ENCODE assay signal across 1 cellular context in the genomic region with DNA sequence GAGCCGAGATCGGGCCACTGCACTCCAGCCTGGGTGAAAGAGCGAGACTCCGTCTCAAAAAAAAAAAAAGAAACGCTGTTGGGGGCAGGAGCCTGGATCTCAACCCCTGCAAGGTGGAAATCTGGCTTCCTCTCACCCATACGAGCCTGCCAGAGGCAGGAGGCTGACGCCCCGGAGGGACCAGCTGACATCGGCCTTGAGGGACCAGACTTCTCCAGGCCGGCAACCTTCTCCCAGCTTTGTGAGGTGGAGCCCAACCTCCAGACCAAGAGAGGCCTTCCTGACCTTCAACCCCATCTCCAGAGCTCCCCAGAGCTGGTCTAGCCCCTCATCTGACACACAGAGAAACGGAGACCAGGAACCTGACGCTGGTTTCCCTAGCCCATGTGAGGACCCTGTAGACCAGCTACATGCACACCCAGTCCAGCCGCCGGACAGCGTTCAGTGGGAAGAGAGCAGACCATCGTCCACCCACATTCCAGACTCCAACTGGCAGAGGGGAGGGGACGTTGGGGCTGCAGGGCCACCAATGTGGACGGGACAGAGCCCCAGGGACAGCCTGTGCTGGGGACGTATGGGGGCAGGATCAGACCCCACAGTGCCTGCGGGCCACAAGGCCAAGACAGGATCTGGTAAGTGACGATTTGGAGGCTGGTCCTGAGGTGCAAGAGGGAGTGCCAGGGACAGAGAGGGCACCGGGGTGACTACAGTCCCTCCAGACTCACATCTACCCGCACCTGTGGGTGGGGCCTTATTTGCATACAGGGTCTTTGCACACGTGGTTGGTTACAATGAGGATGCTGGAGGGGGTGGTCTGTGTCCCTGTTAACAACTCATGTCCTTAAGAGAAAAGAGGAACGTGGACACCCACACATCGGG.
A peak's percentile ranks its signal among the peaks of the same experiment; 100 is the strongest.
TF ChIP-seq lines count a peak whose summit lies in the region.

No MANE protein-coding gene starts in this region.

TF ChIP-seq in HepG2, 621 proteins besides CTCF, POLR2A, EP300 and RAD21:
- TF ChIP-seq, protein P1, sequence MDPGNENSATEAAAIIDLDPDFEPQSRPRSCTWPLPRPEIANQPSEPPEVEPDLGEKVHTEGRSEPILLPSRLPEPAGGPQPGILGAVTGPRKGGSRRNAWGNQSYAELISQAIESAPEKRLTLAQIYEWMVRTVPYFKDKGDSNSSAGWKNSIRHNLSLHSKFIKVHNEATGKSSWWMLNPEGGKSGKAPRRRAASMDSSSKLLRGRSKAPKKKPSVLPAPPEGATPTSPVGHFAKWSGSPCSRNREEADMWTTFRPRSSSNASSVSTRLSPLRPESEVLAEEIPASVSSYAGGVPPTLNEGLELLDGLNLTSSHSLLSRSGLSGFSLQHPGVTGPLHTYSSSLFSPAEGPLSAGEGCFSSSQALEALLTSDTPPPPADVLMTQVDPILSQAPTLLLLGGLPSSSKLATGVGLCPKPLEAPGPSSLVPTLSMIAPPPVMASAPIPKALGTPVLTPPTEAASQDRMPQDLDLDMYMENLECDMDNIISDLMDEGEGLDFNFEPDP (CRISPR knock-in tag; conservative IDR thresholded peaks at IDR 0.05): 0 out of 2 replicates have a peak, but pooled peaks have one; percentile 26
- TF ChIP-seq BORCS8-MEF2B (CRISPR knock-in tag; IDR thresholded peaks at IDR 0.05) (no peak), MIER2 (CRISPR knock-in tag; IDR thresholded peaks at IDR 0.05) (no peak)
